ENCODE assay signal across 1 cellular context in genomic region chr2:218402491-218402901, GRCh38.
TF ChIP-seq lines count a peak whose summit lies in the region.

No MANE protein-coding gene starts in this region.

TF ChIP-seq in SK-N-SH, 30 proteins besides CTCF, POLR2A, EP300 and RAD21 (continued from another document):
- TF ChIP-seq MAX (IDR thresholded peaks at IDR 0.05; ENCODE audit: low read depth) (no peak), YY1 (IDR thresholded peaks at IDR 0.05; ENCODE audit: low read depth) (no peak), NFIC (IDR thresholded peaks at IDR 0.05; ENCODE audit: borderline replicate concordance) (no peak), POLR2AphosphoS5 (IDR thresholded peaks at IDR 0.05; ENCODE audit: low read depth, low read length) (no peak), CHD2 (IDR thresholded peaks at IDR 0.05; ENCODE audit: low read length, partially characterized antibody) (no peak), MXI1 (IDR thresholded peaks at IDR 0.05; ENCODE audit: low read depth, low read length) (no peak), FOXM1 (IDR thresholded peaks at IDR 0.05; ENCODE audit: low read depth) (no peak), USF2 (IDR thresholded peaks at IDR 0.05; ENCODE audit: borderline replicate concordance, low read depth, low read length) (no peak)
TF ChIP-seq in SK-N-SH: peak in this region for 0.
